18 cellular contexts compared by ENCODE assay signal in the genomic region with DNA sequence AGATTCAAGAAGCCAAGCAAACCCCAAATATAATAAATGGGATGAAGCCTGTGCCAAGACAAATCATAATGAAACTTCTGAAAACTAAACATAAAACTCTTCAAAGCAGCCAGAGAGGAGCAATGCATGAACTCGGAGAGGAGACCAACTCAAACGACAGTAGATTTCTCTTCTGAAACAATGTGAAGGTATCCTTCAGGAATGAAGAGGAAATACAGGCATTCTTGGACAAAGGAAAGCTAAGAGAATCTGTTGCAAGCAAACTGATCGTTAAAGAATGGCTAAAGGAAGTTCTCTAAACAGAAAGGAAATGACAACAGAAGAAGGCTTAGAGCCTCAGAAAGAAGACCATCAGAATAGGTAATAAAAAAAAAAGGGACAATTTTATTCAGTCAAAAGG. TPM values are rescaled to one million over a fixed set of nuclear protein-coding genes. Genes with fewer than 3 reads are reported as not detected.
A peak's percentile ranks its signal among the peaks of the same experiment; 100 is the strongest.
DNase-seq lines count a peak whose midpoint lies in the region; ATAC-seq lines count a peak whose summit lies in the region.
"Had no signal": no experiment of that assay in that cellular context is flagged by ENCODE, and none has a peak within 500 bp of the region (broad histone marks: within the 10 kb centered on the region; RNA-seq: fewer than 3 reads in every experiment).

No MANE protein-coding gene starts in this region.

- no peaks in the 10 kb centered on the region for H3K9me3 ChIP-seq in MG63
- H3K9me3 ChIP-seq: Peyer's patch had no signal

- no peaks in the 10 kb centered on the region for H3K27me3 Mint-ChIP-seq in activated naive CD8-positive, alpha-beta T cell treated with anti-CD3 and anti-CD28 coated beads, Interleukin-2, amount 10 ng/mL, durations not matched to agents 7 days and 5 days
- no peaks in the 10 kb centered on the region for H3K27me3 Mint-ChIP-seq in activated naive CD8-positive, alpha-beta T cell treated with anti-CD3 and anti-CD28 coated beads for 36 hours
- no peaks in the 10 kb centered on the region for H3K27me3 Mint-ChIP-seq in dendritic cell treated with granulocyte-macrophage colony-stimulating factor and Interleukin-4, amounts not matched to agents 40 ng/mL and 50 ng/mL, for 4 days
- H3K27me3 Mint-ChIP-seq: stimulated activated naive CD8-positive, alpha-beta T cell treated with anti-CD3 and anti-CD28 coated beads, Interleukin-15, Interleukin-2, amounts not matched to agents 100 ng/mL and 50 ng/mL, for 24 hours had no signal

- peaks cover 18% of the 10 kb centered on the region for H3K4me1 Mint-ChIP-seq in activated naive CD8-positive, alpha-beta T cell treated with anti-CD3 and anti-CD28 coated beads, Interleukin-2, amount 10 ng/mL, durations not matched to agents 7 days and 5 days
- H3K4me1 Mint-ChIP-seq in activated naive CD8-positive, alpha-beta T cell treated with anti-CD3 and anti-CD28 coated beads for 36 hours, result peaks cover 29% of the 10 kb centered on the region
- H3K4me1 Mint-ChIP-seq in dendritic cell treated with granulocyte-macrophage colony-stimulating factor and Interleukin-4, amounts not matched to agents 40 ng/mL and 50 ng/mL, for 4 days (ENCODE audit: low read depth), result peaks cover 67% of the 10 kb centered on the region

- intact Hi-C loops in dendritic cell treated with granulocyte-macrophage colony-stimulating factor and Interleukin-4, amounts not matched to agents 40 ng/mL and 50 ng/mL, for 4 days (cut with micrococcal nuclease), result no loop called here

- POLR2A ChIA-PET in activated naive CD8-positive, alpha-beta T cell treated with anti-CD3 and anti-CD28 coated beads, Interleukin-2, amount 10 ng/mL, durations not matched to agents 7 days and 5 days (lab: Charles Lee), result no interaction called here

- no peak for DNase-seq in activated naive CD8-positive, alpha-beta T cell treated with anti-CD3 and anti-CD28 coated beads, Interleukin-2, amount 10 ng/mL, durations not matched to agents 7 days and 5 days
- no peak for DNase-seq in activated naive CD8-positive, alpha-beta T cell treated with anti-CD3 and anti-CD28 coated beads for 36 hours
- no peak for DNase-seq in MG63
- DNase-seq in pulmonary artery endothelial cell (ENCODE audit: low read depth, low spot score), result peak; percentile 27
- DNase-seq in ureter (ENCODE audit: low spot score), result no peak
- no peak for DNase-seq in HuH-7.5 (ENCODE audit: low spot score)
- no peak for DNase-seq in stimulated activated CD4-positive, alpha-beta T cell treated with anti-CD3 and anti-CD28 coated beads, Interleukin-2, amount 100 ng/mL, for 24 hours
- DNase-seq: activated effector memory CD4-positive, alpha-beta T cell treated with Interleukin-2 at 50 U/mL for 16 hours; AML-193; caudate nucleus; NCI-H1436; NCI-H446 treated with DMSO at 0.1 percent for 48 hours; Peyer's patch; stimulated activated CD4-positive, alpha-beta T cell treated with anti-CD3 and anti-CD28 coated beads, Interleukin-4, amount 100 ng/mL, for 1 hour had no signal

- peaks cover 40% of the 10 kb centered on the region for H3K36me3 ChIP-seq in MG63

- peak overlapping the region; percentile 5 for H3K27ac Mint-ChIP-seq in activated naive CD8-positive, alpha-beta T cell treated with anti-CD3 and anti-CD28 coated beads, Interleukin-2, amount 10 ng/mL, durations not matched to agents 7 days and 5 days
- no peak overlapping the region for H3K27ac Mint-ChIP-seq in activated naive CD8-positive, alpha-beta T cell treated with anti-CD3 and anti-CD28 coated beads for 36 hours
- H3K27ac Mint-ChIP-seq in dendritic cell treated with granulocyte-macrophage colony-stimulating factor and Interleukin-4, amounts not matched to agents 40 ng/mL and 50 ng/mL, for 4 days, result peak overlapping the region; percentile 78
- H3K27ac Mint-ChIP-seq: stimulated activated naive CD8-positive, alpha-beta T cell treated with anti-CD3 and anti-CD28 coated beads, Interleukin-15, Interleukin-2, amounts not matched to agents 100 ng/mL and 50 ng/mL, for 24 hours had no signal

- H3K36me3 Mint-ChIP-seq in activated naive CD8-positive, alpha-beta T cell treated with anti-CD3 and anti-CD28 coated beads, Interleukin-2, amount 10 ng/mL, durations not matched to agents 7 days and 5 days, result peaks cover 11% of the 10 kb centered on the region
- peaks cover 19% of the 10 kb centered on the region for H3K36me3 Mint-ChIP-seq in activated naive CD8-positive, alpha-beta T cell treated with anti-CD3 and anti-CD28 coated beads for 36 hours
- peaks cover 59% of the 10 kb centered on the region for H3K36me3 Mint-ChIP-seq in dendritic cell treated with granulocyte-macrophage colony-stimulating factor and Interleukin-4, amounts not matched to agents 40 ng/mL and 50 ng/mL, for 4 days (ENCODE audit: low read depth)

- H3K4me3 ChIP-seq in MG63, result peak overlapping the region; percentile 12; the same call in 1 of the 2 replicates
- H3K4me3 ChIP-seq: Peyer's patch had no signal

- ATAC-seq in activated naive CD8-positive, alpha-beta T cell treated with anti-CD3 and anti-CD28 coated beads, Interleukin-2, amount 10 ng/mL, durations not matched to agents 7 days and 5 days (ENCODE audit: low read depth), result no peak
- ATAC-seq: esophagus mucosa, HCT116 had no signal

- peak overlapping the region; percentile 27 for H3K4me3 Mint-ChIP-seq in activated naive CD8-positive, alpha-beta T cell treated with anti-CD3 and anti-CD28 coated beads, Interleukin-2, amount 10 ng/mL, durations not matched to agents 7 days and 5 days
- H3K4me3 Mint-ChIP-seq in activated naive CD8-positive, alpha-beta T cell treated with anti-CD3 and anti-CD28 coated beads for 36 hours, result no peak overlapping the region
- peak overlapping the region; percentile 37 for H3K4me3 Mint-ChIP-seq in dendritic cell treated with granulocyte-macrophage colony-stimulating factor and Interleukin-4, amounts not matched to agents 40 ng/mL and 50 ng/mL, for 4 days
- H3K4me3 Mint-ChIP-seq: stimulated activated naive CD8-positive, alpha-beta T cell treated with anti-CD3 and anti-CD28 coated beads, Interleukin-15, Interleukin-2, amounts not matched to agents 100 ng/mL and 50 ng/mL, for 24 hours had no signal

- no peaks in the 10 kb centered on the region for H3K27me3 ChIP-seq in MG63
- H3K27me3 ChIP-seq: Peyer's patch had no signal

- H3K9me3 Mint-ChIP-seq in activated naive CD8-positive, alpha-beta T cell treated with anti-CD3 and anti-CD28 coated beads, Interleukin-2, amount 10 ng/mL, durations not matched to agents 7 days and 5 days, result no peaks in the 10 kb centered on the region
- H3K9me3 Mint-ChIP-seq in activated naive CD8-positive, alpha-beta T cell treated with anti-CD3 and anti-CD28 coated beads for 36 hours, result no peaks in the 10 kb centered on the region
- H3K9me3 Mint-ChIP-seq in dendritic cell treated with granulocyte-macrophage colony-stimulating factor and Interleukin-4, amounts not matched to agents 40 ng/mL and 50 ng/mL, for 4 days, result no peaks in the 10 kb centered on the region
- H3K9me3 Mint-ChIP-seq: stimulated activated naive CD8-positive, alpha-beta T cell treated with anti-CD3 and anti-CD28 coated beads, Interleukin-15, Interleukin-2, amounts not matched to agents 100 ng/mL and 50 ng/mL, for 24 hours had no signal

RNA-seq across cellular contexts. Expression of gene GNA12, which starts 6.6 kb away (rescaled TPM):
- total RNA-seq in activated naive CD8-positive, alpha-beta T cell treated with anti-CD3 and anti-CD28 coated beads, Interleukin-2, amount 10 ng/mL, durations not matched to agents 7 days and 5 days, result 10 to 100 TPM; 14.5 to 17.4 TPM
- 10 to 100 TPM; 15.1 to 17.9 TPM for total RNA-seq in activated naive CD8-positive, alpha-beta T cell treated with anti-CD3 and anti-CD28 coated beads for 36 hours
- total RNA-seq in MG63 (2014; rRNA removed; shearing (Covaris generic); ENCODE audit: low replicate concordance), result 23.1 and 49.1 TPM in 2 replicates
- 20.4 and 31.0 TPM in 2 replicates for total RNA-seq in pulmonary artery endothelial cell
- 41.8 TPM for total RNA-seq in ureter
